In genomic region chr9:4170231-4170630, GRCh38 we compare ENCODE assay signal across 14 cellular contexts.
"Had no signal": no experiment of that assay in that cellular context is flagged by ENCODE, and none has a peak within 500 bp of the region (broad histone marks: within the 10 kb centered on the region; RNA-seq: fewer than 3 reads in every experiment).

No MANE protein-coding gene starts in this region.

- DNase-seq: activated CD4-positive, alpha-beta T cell treated with anti-CD3 and anti-CD28 coated beads, Interleukin-2, amount 10 ng/mL, durations not matched to agents 7 days and 5 days; activated naive CD8-positive, alpha-beta T cell treated with anti-CD3 and anti-CD28 coated beads for 36 hours; aorta; foreskin melanocyte; heart left ventricle; midbrain; right cardiac atrium; stimulated activated CD4-positive, alpha-beta T cell treated with anti-CD3 and anti-CD28 coated beads, Interleukin-4, amount 100 ng/mL, for 4 hours; stimulated activated CD8-positive, alpha-beta memory T cell treated with anti-CD3 and anti-CD28 coated beads, Interleukin-4, amount 100 ng/mL, for 48 hours; stimulated activated naive CD4-positive, alpha-beta T cell treated with Interleukin-2 at 50 U/mL for 16 hours had no signal

- ATAC-seq: heart left ventricle, right cardiac atrium had no signal

- H3K27me3 ChIP-seq: heart left ventricle had no signal

- FAIRE-seq: colon had no signal

- H3K4me3 ChIP-seq: heart left ventricle, lung, prostate gland, smooth muscle cell had no signal

- H3K36me3 ChIP-seq: heart left ventricle, prostate gland had no signal
